Comparison of ENCODE assay signal across 1 cellular context in the genomic region with DNA sequence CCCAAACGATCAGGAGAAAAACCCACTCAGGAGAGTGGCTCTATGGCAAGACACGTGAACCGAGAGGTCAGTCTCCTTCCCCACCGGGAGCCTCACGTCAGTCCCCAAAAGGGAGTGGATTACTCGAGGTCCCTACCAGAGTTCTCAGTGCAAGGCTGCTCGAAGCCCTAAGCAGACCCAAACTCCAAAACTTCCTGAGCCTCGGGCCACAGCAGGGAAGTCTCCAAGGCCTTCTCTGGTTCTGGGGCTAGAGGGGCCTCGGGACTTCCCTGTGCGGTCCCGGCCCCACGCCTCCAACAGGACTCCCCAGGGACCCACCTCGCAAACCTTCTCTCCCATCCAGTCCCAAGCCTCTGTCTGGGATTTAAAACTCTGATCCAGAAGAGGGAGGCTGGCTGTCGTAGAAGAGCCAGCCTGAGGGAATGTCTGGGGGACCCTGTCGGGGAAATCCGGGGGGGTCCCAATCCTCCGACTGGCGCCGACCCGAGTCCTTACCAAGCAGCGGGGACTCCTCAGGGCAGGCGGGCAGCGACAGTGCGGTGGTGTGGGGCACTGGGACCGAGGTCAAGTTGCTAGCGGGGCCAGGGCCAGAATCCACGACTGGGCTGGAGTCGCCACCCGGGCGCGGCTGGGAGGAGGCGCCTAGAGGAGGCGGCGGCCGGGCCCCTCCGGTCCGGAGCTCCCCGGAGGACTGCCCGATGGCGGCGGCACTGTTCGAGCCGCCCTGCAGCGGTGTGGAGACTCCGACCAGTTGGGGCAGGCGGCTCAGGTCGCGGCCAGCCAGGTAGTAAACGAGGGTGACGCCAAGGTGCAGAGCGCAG.
TF ChIP-seq lines count a peak whose summit lies in the region.

No MANE protein-coding gene starts in this region.

TF ChIP-seq in IMR-90, 13 proteins besides CTCF, POLR2A, EP300 and RAD21:
- TF ChIP-seq SMC3 (IDR thresholded peaks at IDR 0.05; ENCODE audit: low read depth, low read length) (no peak), RCOR1 (IDR thresholded peaks at IDR 0.05; ENCODE audit: insufficient replicate concordance, low read length) (no peak), BHLHE40 (IDR thresholded peaks at IDR 0.05; ENCODE audit: low read depth, low read length) (no peak), CHD1 (IDR thresholded peaks at IDR 0.05; ENCODE audit: low read depth, low read length) (no peak; the same call in 1 of the 2 replicates), MAFK (IDR thresholded peaks at IDR 0.05; ENCODE audit: low read depth, low read length) (no peak), NFE2L2 (IDR thresholded peaks at IDR 0.05; ENCODE audit: low read depth, low read length) (no peak), CEBPB (IDR thresholded peaks at IDR 0.05; ENCODE audit: low read depth, low read length) (no peak), RFX5 (IDR thresholded peaks at IDR 0.05; ENCODE audit: low read depth, low read length) (no peak), FOS (IDR thresholded peaks at IDR 0.05; ENCODE audit: low read depth, low read length) (no peak), MAZ (IDR thresholded peaks at IDR 0.05; ENCODE audit: borderline replicate concordance, low read depth, low read length) (no peak), MXI1 (IDR thresholded peaks at IDR 0.05; ENCODE audit: borderline replicate concordance, low read depth, low read length) (no peak)
- TF ChIP-seq, protein P1, sequence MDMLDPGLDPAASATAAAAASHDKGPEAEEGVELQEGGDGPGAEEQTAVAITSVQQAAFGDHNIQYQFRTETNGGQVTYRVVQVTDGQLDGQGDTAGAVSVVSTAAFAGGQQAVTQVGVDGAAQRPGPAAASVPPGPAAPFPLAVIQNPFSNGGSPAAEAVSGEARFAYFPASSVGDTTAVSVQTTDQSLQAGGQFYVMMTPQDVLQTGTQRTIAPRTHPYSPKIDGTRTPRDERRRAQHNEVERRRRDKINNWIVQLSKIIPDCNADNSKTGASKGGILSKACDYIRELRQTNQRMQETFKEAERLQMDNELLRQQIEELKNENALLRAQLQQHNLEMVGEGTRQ (IDR thresholded peaks at IDR 0.05; ENCODE audit: low read depth, low read length), result no peak
- TF ChIP-seq, protein P2, sequence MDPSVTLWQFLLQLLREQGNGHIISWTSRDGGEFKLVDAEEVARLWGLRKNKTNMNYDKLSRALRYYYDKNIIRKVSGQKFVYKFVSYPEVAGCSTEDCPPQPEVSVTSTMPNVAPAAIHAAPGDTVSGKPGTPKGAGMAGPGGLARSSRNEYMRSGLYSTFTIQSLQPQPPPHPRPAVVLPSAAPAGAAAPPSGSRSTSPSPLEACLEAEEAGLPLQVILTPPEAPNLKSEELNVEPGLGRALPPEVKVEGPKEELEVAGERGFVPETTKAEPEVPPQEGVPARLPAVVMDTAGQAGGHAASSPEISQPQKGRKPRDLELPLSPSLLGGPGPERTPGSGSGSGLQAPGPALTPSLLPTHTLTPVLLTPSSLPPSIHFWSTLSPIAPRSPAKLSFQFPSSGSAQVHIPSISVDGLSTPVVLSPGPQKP (IDR thresholded peaks at IDR 0.05; ENCODE audit: borderline replicate concordance, low read depth, low read length), result no peak
TF ChIP-seq in IMR-90: peak in this region for 0.
